In genomic region chr5:90386099-90386710, GRCh38 we compare ENCODE assay signal across 8 cellular contexts. TPM values are rescaled to one million over a fixed set of nuclear protein-coding genes. Genes with fewer than 3 reads are reported as not detected.
DNase-seq lines count a peak whose midpoint lies in the region; ATAC-seq, FAIRE-seq and TF ChIP-seq lines count a peak whose summit lies in the region.

No MANE protein-coding gene starts in this region.

- no peak overlapping the region for H3K27ac ChIP-seq in GM23338 (ENCODE audit: low read depth)

- no peak for TF ChIP-seq POLR2A in GM12892 (IDR thresholded peaks at IDR 0.05; ENCODE audit: low read depth, low read length)

- H3K27me3 ChIP-seq in GM23338 (ENCODE audit: insufficient read depth) = no peaks in the 10 kb centered on the region

- no peaks in the 10 kb centered on the region for H3F3A ChIP-seq in GM23338 (replicated peaks; ENCODE audit: low read depth)

- no peak overlapping the region for H3K4me3 ChIP-seq in AG09309 (ENCODE audit: control insufficient read depth, low read depth, low read length)
- H3K4me3 ChIP-seq in GM23338 = no peak overlapping the region

- H3K4me2 ChIP-seq in GM23338 = no peak overlapping the region

- no peak overlapping the region for H2AFZ ChIP-seq in GM23338

- TF ChIP-seq CTCF in AG09309 (IDR thresholded peaks at IDR 0.05; ENCODE audit: control insufficient read depth, insufficient read depth, low read depth, low read length, missing control alignments) (peak; percentile 50), GM23338 (conservative IDR thresholded peaks at IDR 0.05; ENCODE audit: low read depth in 2 of 2) (peak in 1 of 2 experiments; percentile 85; a peak in 3 of 4 replicates)

- ATAC-seq in GM23338 = no peak
- no peak for ATAC-seq in GM18858 (IDR thresholded peaks at IDR 0.05; ENCODE audit: unreplicated experiment)

- peak; percentile 95 for FAIRE-seq in islet of Langerhans (lab: Jason Lieb, UNC)
- no peak for FAIRE-seq in GM12892 (lab: Jason Lieb, UNC)

- H3K9me2 ChIP-seq in GM23338 (ENCODE audit: insufficient read depth) = no peaks in the 10 kb centered on the region

- H3K36me3 Mint-ChIP-seq in GM23338 (ENCODE audit: low read depth) = no peaks in the 10 kb centered on the region

- no peaks in the 10 kb centered on the region for H3K27me3 Mint-ChIP-seq in GM23338 (ENCODE audit: insufficient read depth, low read depth, poor library complexity)

- no peaks in the 10 kb centered on the region for H3K36me3 ChIP-seq in GM23338 (ENCODE audit: insufficient read depth)

- H4K20me1 ChIP-seq in GM23338 (replicated peaks; ENCODE audit: insufficient read depth) = no peaks in the 10 kb centered on the region

- DNase-seq in AG09309 (ENCODE audit: low read depth) (peak; percentile 2), GM23338 (ENCODE audit: low spot score) (peak; percentile 57), SKM-1 treated with dmso at 0.1 percent for 144 hours (lab: John Stamatoyannopoulos, UW; ENCODE audit: unreplicated experiment) (peak; percentile 40), globus pallidus (ENCODE audit: low spot score) (no peak), GM12892 (ENCODE audit: insufficient read length) (no peak), mesenteric fat pad (ENCODE audit: low spot score) (no peak)

- no peak overlapping the region for H3K27ac Mint-ChIP-seq in GM23338

- no peak overlapping the region for H3K4me3 Mint-ChIP-seq in GM23338

- H3K4me1 Mint-ChIP-seq in GM23338 = peaks cover 9% of the 10 kb centered on the region

- peaks cover 4% of the 10 kb centered on the region; the same call in 1 of the 3 replicates for H3K9me3 Mint-ChIP-seq in GM23338

- H3K4me1 ChIP-seq in GM23338 (ENCODE audit: insufficient read depth) = peaks cover 8% of the 10 kb centered on the region; the same call in 1 of the 2 replicates

- H3K79me2 ChIP-seq in GM23338 (replicated peaks; ENCODE audit: insufficient read depth) = no peaks in the 10 kb centered on the region

TF ChIP-seq in GM23338, 12 proteins besides CTCF, POLR2A, EP300 and RAD21:
- TF ChIP-seq JUNB (IDR thresholded peaks at IDR 0.05; ENCODE audit: unreplicated experiment) = no peak
- TF ChIP-seq EZH2phosphoT487 (IDR thresholded peaks at IDR 0.05; ENCODE audit: unreplicated experiment) = no peak

RNA-seq across cellular contexts. Expression of gene CETN3, which starts 23.4 kb away (rescaled TPM):
- total RNA-seq in GM23338 (2014; rRNA removed; shearing (Covaris generic)) = 22.1 and 24.5 TPM in 2 replicates
- polyA plus RNA-seq in GM23338 (2016; fragmentation: Nextera tagmentation; extraction: Ambion mirVana) = 100 and 107 TPM in 2 replicates
- 65.5 TPM for polyA plus RNA-seq in GM12892 (2012; ENCODE audit: missing spikeins)
- 9.8 TPM for total RNA-seq in mesenteric fat pad

Comparison
In these comparisons a context has a peak if more than half of its experiments do, and no peak if none do; other contexts are left out.
1. DNase-seq: peak in AG09309 (single experiment), GM23338 (single experiment) and SKM-1 treated with dmso at 0.1 percent for 144 hours (single experiment); none in globus pallidus (single experiment), GM12892 (single experiment) and mesenteric fat pad (single experiment).